1 cellular context compared by ENCODE assay signal in genomic region chrX:154437398-154437752, GRCh38.
TF ChIP-seq lines count a peak whose summit lies in the region.

No MANE protein-coding gene starts in this region.

TF ChIP-seq in liver, 16 proteins besides CTCF, POLR2A, EP300 and RAD21 (continued from another document):
- no peak for TF ChIP-seq ATF3 (IDR thresholded peaks at IDR 0.05)
- no peak for TF ChIP-seq ZBTB33 (IDR thresholded peaks at IDR 0.05)
- TF ChIP-seq HNF4A (conservative IDR thresholded peaks at IDR 0.05), result no peak
- no peak for TF ChIP-seq SP1 (IDR thresholded peaks at IDR 0.05)
